ENCODE assay signal across 20 cellular contexts in genomic region chr2:66041902-66042657, GRCh38.
DNase-seq lines count a peak whose midpoint lies in the region; ATAC-seq, FAIRE-seq and TF ChIP-seq lines count a peak whose summit lies in the region.
"Had no signal": no experiment of that assay in that cellular context is flagged by ENCODE, and none has a peak within 500 bp of the region (broad histone marks: within the 10 kb centered on the region; RNA-seq: fewer than 3 reads in every experiment).

No MANE protein-coding gene starts in this region.

- no peak for TF ChIP-seq RAD21 in GM12878 (IDR thresholded peaks at IDR 0.05; ENCODE audit: insufficient read depth, low read depth, low read length)

- H4K20me1 ChIP-seq in GM12878 (ENCODE audit: control insufficient read depth, insufficient read depth) (no peaks in the 10 kb centered on the region), osteoblast (ENCODE audit: insufficient read depth, low read length) (no peaks in the 10 kb centered on the region)
- H4K20me1 ChIP-seq: BLaER1 had no signal

- POLR2A ChIA-PET in MCF 10A (lab: Yijun Ruan, JAX) (interaction anchor here (0.6 to 1.4 kb wide), 8 partner anchors 15 to 454 kb away, joined by 3 to 8 read pairs (median 4); no protein-coding TSS in a partner anchor), GM12878 (lab: Charles Lee) (no interaction called here)
- POLR2A ChIA-PET in naive thymus-derived CD4-positive, alpha-beta T cell (lab: Charles Lee) = no interaction called here

- no peak for FAIRE-seq in GM12878 (lab: Jason Lieb, UNC)
- FAIRE-seq: HepG2 had no signal

- H3K27ac ChIP-seq in breast epithelium = no peak overlapping the region
- H3K27ac ChIP-seq in GM12878 (ENCODE audit: control insufficient read depth, insufficient read depth) = no peak overlapping the region
- no peak overlapping the region for H3K27ac ChIP-seq in foreskin keratinocyte
- no peak overlapping the region for H3K27ac ChIP-seq in osteoblast (ENCODE audit: low read depth, low read length)
- H3K27ac ChIP-seq in naive thymus-derived CD4-positive, alpha-beta T cell (ENCODE audit: low read depth, low read length) = no peak overlapping the region
- H3K27ac ChIP-seq: BLaER1 had no signal

- DNase-seq in MCF 10A (ENCODE audit: unreplicated experiment) (peak; percentile 50), breast epithelium (ENCODE audit: low spot score in 2 of 2) (no peak), GM12878 (ENCODE audit: low read depth, low spot score) (no peak), foreskin keratinocyte (peak; percentile 17 to 37), osteoblast (ENCODE audit: insufficient read length, low spot score, missing footprints) (no peak), mesothelial cell of epicardium (ENCODE audit: low spot score in 2 of 2, unreplicated experiment in 2 of 2) (no peak)
- DNase-seq in naive thymus-derived CD4-positive, alpha-beta T cell = no peak
- DNase-seq: 8988T; CD4-positive, alpha-beta memory T cell; DMS153; DMS79; GDM1; H7; HFFc6 had no signal

- 22% methylated on average over 7 of the region's 7 CpGs for WGBS in GM12878 (ENCODE audit: insufficient coverage, insufficient replicate concordance, low lambda C conversion rate, missing lambda C conversion rate)

- H3K4me1 ChIP-seq in breast epithelium (no peaks in the 10 kb centered on the region), GM12878 (ENCODE audit: control insufficient read depth, insufficient read depth, low read length) (no peaks in the 10 kb centered on the region), foreskin keratinocyte (no peaks in the 10 kb centered on the region), osteoblast (ENCODE audit: insufficient read depth, low read length) (no peaks in the 10 kb centered on the region)
- H3K4me1 ChIP-seq in naive thymus-derived CD4-positive, alpha-beta T cell (ENCODE audit: control insufficient read depth in 2 of 2, insufficient read depth in 2 of 2, low read length in 2 of 2) = no peaks in the 10 kb centered on the region
- H3K4me1 ChIP-seq: BLaER1 had no signal

- SMC1A ChIA-PET in GM12878 (lab: Charles Lee; ENCODE audit: uncharacterized antibody, unreplicated experiment) = interaction anchor here (0.7 to 1.1 kb wide), 2 partner anchors 9 to 43 kb away, joined by 3 to 5 read pairs; no protein-coding TSS in a partner anchor

- peaks cover 13% of the 10 kb centered on the region for H3K4me1 Mint-ChIP-seq in MCF 10A (ENCODE audit: insufficient read depth, unreplicated experiment)
- H3K4me1 Mint-ChIP-seq in mesothelial cell of epicardium = peaks cover 29% of the 10 kb centered on the region
- peaks cover 0 to 1% (median 0%) of the 10 kb centered on the region in 7 donors for H3K4me1 Mint-ChIP-seq in naive thymus-derived CD4-positive, alpha-beta T cell
- H3K4me1 Mint-ChIP-seq: CD14-positive monocyte; CD4-positive, alpha-beta memory T cell; GM23338; IgD-negative memory B cell had no signal

- no peak overlapping the region for H3K4me2 ChIP-seq in GM12878 (ENCODE audit: control insufficient read depth, insufficient read depth)
- H3K4me2 ChIP-seq in osteoblast (ENCODE audit: insufficient read depth, low read length) = no peak overlapping the region
- H3K4me2 ChIP-seq: BLaER1, GM23338 had no signal

- no peaks in the 10 kb centered on the region for H3K9me3 ChIP-seq in breast epithelium
- no peaks in the 10 kb centered on the region for H3K9me3 ChIP-seq in GM12878 (replicated peaks; ENCODE audit: control insufficient read depth, insufficient read depth, low read length)
- H3K9me3 ChIP-seq in osteoblast (ENCODE audit: low read depth, low read length) = no peaks in the 10 kb centered on the region
- no peaks in the 10 kb centered on the region for H3K9me3 ChIP-seq in naive thymus-derived CD4-positive, alpha-beta T cell (ENCODE audit: control insufficient read depth in 2 of 3, low read length in 3 of 3)
- H3K9me3 ChIP-seq: BLaER1 had no signal

- H3K4me3 Mint-ChIP-seq in MCF 10A (ENCODE audit: unreplicated experiment) (no peak overlapping the region), mesothelial cell of epicardium (no peak overlapping the region)
- H3K4me3 Mint-ChIP-seq in naive thymus-derived CD4-positive, alpha-beta T cell = no peak overlapping the region
- H3K4me3 Mint-ChIP-seq: CD14-positive monocyte; CD4-positive, alpha-beta memory T cell; GM23338; HFFc6; IgD-negative memory B cell had no signal

- H3K79me2 ChIP-seq in GM12878 (ENCODE audit: control insufficient read depth, insufficient read depth, low read length) = no peaks in the 10 kb centered on the region
- H3K79me2 ChIP-seq in osteoblast (ENCODE audit: insufficient read depth, low read length) = no peaks in the 10 kb centered on the region

- H3K36me3 ChIP-seq in breast epithelium = no peaks in the 10 kb centered on the region
- H3K36me3 ChIP-seq in GM12878 (ENCODE audit: control insufficient read depth in 2 of 2, insufficient read depth in 2 of 2, low read length in 1 of 2) = no peaks in the 10 kb centered on the region
- no peaks in the 10 kb centered on the region for H3K36me3 ChIP-seq in osteoblast (ENCODE audit: insufficient read depth, low read length)
- H3K36me3 ChIP-seq in naive thymus-derived CD4-positive, alpha-beta T cell (ENCODE audit: control insufficient read depth in 2 of 3, insufficient read depth in 3 of 3, low read length in 3 of 3) = no peaks in the 10 kb centered on the region
- H3K36me3 ChIP-seq: BLaER1 had no signal

- BruUV-seq in MCF 10A (replicated peaks; lab: Mats Ljungman, UMichigan) (no TSS peak), GM12878 (replicated peaks; lab: Mats Ljungman, UMichigan) (no TSS peak)

- no peaks in the 10 kb centered on the region for H3K27me3 ChIP-seq in breast epithelium
- H3K27me3 ChIP-seq in GM12878 (replicated peaks in 1 of 2; ENCODE audit: control insufficient read depth in 2 of 2, insufficient read depth in 2 of 2, low read length in 1 of 2) = no peaks in the 10 kb centered on the region
- peaks cover 3% of the 10 kb centered on the region for H3K27me3 ChIP-seq in foreskin keratinocyte
- no peaks in the 10 kb centered on the region for H3K27me3 ChIP-seq in osteoblast (ENCODE audit: insufficient read depth, low read length)
- H3K27me3 ChIP-seq in naive thymus-derived CD4-positive, alpha-beta T cell (ENCODE audit: control insufficient read depth in 2 of 2, insufficient read depth in 2 of 2, low read length in 2 of 2) = no peaks in the 10 kb centered on the region
- H3K27me3 ChIP-seq: BLaER1 had no signal

- H3K9ac ChIP-seq in GM12878 (ENCODE audit: control insufficient read depth, insufficient read depth, low read length) = no peak overlapping the region
- H3K9ac ChIP-seq: BLaER1 had no signal

- H3K4me3 ChIP-seq in breast epithelium (no peak overlapping the region), GM12878 (no peak overlapping the region), osteoblast (ENCODE audit: insufficient read depth, low read length) (no peak overlapping the region)
- H3K4me3 ChIP-seq in naive thymus-derived CD4-positive, alpha-beta T cell (ENCODE audit: low read length) = no peak overlapping the region
- H3K4me3 ChIP-seq: BLaER1, GM23338 had no signal

- intact Hi-C loops in MCF 10A (cut with micrococcal nuclease) (no loop called here), breast epithelium (cut with DNase I; ENCODE audit: low total_unique reads) (no loop called here), GM12878 (cut with micrococcal nuclease; ENCODE audit: unreplicated experiment) (no loop called here)
- intact Hi-C loops in naive thymus-derived CD4-positive, alpha-beta T cell (cut with micrococcal nuclease) = no loop called here

- H3K36me3 Mint-ChIP-seq in MCF 10A (ENCODE audit: insufficient read depth, unreplicated experiment) = no peaks in the 10 kb centered on the region
- H3K36me3 Mint-ChIP-seq in mesothelial cell of epicardium = no peaks in the 10 kb centered on the region
- no peaks in the 10 kb centered on the region for H3K36me3 Mint-ChIP-seq in naive thymus-derived CD4-positive, alpha-beta T cell
- H3K36me3 Mint-ChIP-seq: CD14-positive monocyte; CD4-positive, alpha-beta memory T cell had no signal

- RAD21 ChIA-PET in GM12878 (lab: Charles Lee; ENCODE audit: unreplicated experiment) = interaction anchor here (0.9 kb wide), 1 partner anchor 16 kb away, joined by 3 read pairs; no protein-coding TSS in a partner anchor

- H3K9me3 Mint-ChIP-seq in MCF 10A (ENCODE audit: unreplicated experiment) (no peaks in the 10 kb centered on the region), mesothelial cell of epicardium (peaks cover 5% of the 10 kb centered on the region)
- peaks cover 0 to 9% (median 0%) of the 10 kb centered on the region in 11 donors for H3K9me3 Mint-ChIP-seq in naive thymus-derived CD4-positive, alpha-beta T cell
- H3K9me3 Mint-ChIP-seq: GM23338 had no signal

- TF ChIP-seq CTCF in MCF 10A (IDR thresholded peaks at IDR 0.05; ENCODE audit: unreplicated experiment) = no peak
- no peak for TF ChIP-seq CTCF in breast epithelium (IDR thresholded peaks at IDR 0.05)
- TF ChIP-seq CTCF in GM12878 (IDR thresholded peaks at IDR 0.05 in 2 of 3, conservative IDR thresholded peaks at IDR 0.05 in 1 of 3; ENCODE audit: control insufficient read depth in 2 of 3, extremely low read depth in 1 of 3, insufficient read depth in 1 of 3, low read depth in 3 of 3, low read length in 3 of 3) = no peak
- no peak for TF ChIP-seq CTCF in foreskin keratinocyte (conservative IDR thresholded peaks at IDR 0.05)
- TF ChIP-seq CTCF in osteoblast (IDR thresholded peaks at IDR 0.05; ENCODE audit: extremely low read depth, low read depth, low read length) = no peak
- no peak for TF ChIP-seq CTCF in mesothelial cell of epicardium (IDR thresholded peaks at IDR 0.05; ENCODE audit: unreplicated experiment)

- H2AFZ ChIP-seq in GM12878 (ENCODE audit: control insufficient read depth, low read depth, low read length) (no peak overlapping the region), osteoblast (ENCODE audit: low read length) (no peak overlapping the region)
- H2AFZ ChIP-seq: GM23338 had no signal

- in situ Hi-C loops in GM12878 (cut with MboI) = no loop called here

- TF ChIP-seq POLR2A in breast epithelium (IDR thresholded peaks at IDR 0.05) (no peak), GM12878 (IDR thresholded peaks at IDR 0.05; ENCODE audit: low read depth, low read length) (no peak)

- no peak for TF ChIP-seq EP300 in GM12878 (IDR thresholded peaks at IDR 0.05; ENCODE audit: borderline replicate concordance in 1 of 2, control insufficient read depth in 1 of 2, low read depth in 2 of 2, low read length in 2 of 2)

- H3K27me3 Mint-ChIP-seq in MCF 10A (ENCODE audit: insufficient read depth, unreplicated experiment) (no peaks in the 10 kb centered on the region), mesothelial cell of epicardium (ENCODE audit: low read depth) (no peaks in the 10 kb centered on the region)
- H3K27me3 Mint-ChIP-seq in naive thymus-derived CD4-positive, alpha-beta T cell = peaks cover 0 to 14% (median 0%) of the 10 kb centered on the region in 5 donors
- H3K27me3 Mint-ChIP-seq: CD4-positive, alpha-beta memory T cell; IgD-negative memory B cell had no signal

- CTCF ChIA-PET in MCF 10A (lab: Yijun Ruan, JAX) = no interaction called here
- CTCF ChIA-PET in GM12878 (lab: Yijun Ruan, JAX) = interaction anchor here (0.5 to 0.7 kb wide), 2 partner anchors 164 to 1421 kb away, joined by 4 read pairs; no protein-coding TSS in a partner anchor
- CTCF ChIA-PET in naive thymus-derived CD4-positive, alpha-beta T cell (lab: Charles Lee) = no interaction called here

- H3K27ac Mint-ChIP-seq in MCF 10A (ENCODE audit: low read depth, unreplicated experiment) (peak overlapping the region; percentile 25), mesothelial cell of epicardium (no peak overlapping the region)
- H3K27ac Mint-ChIP-seq in naive thymus-derived CD4-positive, alpha-beta T cell = no peak overlapping the region
- H3K27ac Mint-ChIP-seq: CD14-positive monocyte; CD4-positive, alpha-beta memory T cell; GM23338; HFFc6; IgD-negative memory B cell had no signal

- ATAC-seq in GM12878 (peak; percentile 66), foreskin keratinocyte (peak; percentile 53)
- no peak for ATAC-seq in naive thymus-derived CD4-positive, alpha-beta T cell
- ATAC-seq: GM23338, HCT116, HepG2 had no signal

Comparison
In these comparisons a context has a peak if more than half of its experiments do, and no peak if none do; other contexts are left out.
1. DNase-seq: peak in MCF 10A (single experiment) and foreskin keratinocyte (2 of 2); none in breast epithelium (0 of 2), GM12878 (single experiment), osteoblast (single experiment), mesothelial cell of epicardium (0 of 2) and naive thymus-derived CD4-positive, alpha-beta T cell (0 of 9).